In genomic region chr5:40962207-40962955, GRCh38 we compare ENCODE assay signal across 1 cellular context.
TF ChIP-seq lines count a peak whose summit lies in the region.

No MANE protein-coding gene starts in this region.

TF ChIP-seq in HCT116, 20 proteins besides CTCF, POLR2A, EP300 and RAD21 (continued from another document):
- no peak for TF ChIP-seq FOSL1 (IDR thresholded peaks at IDR 0.05; ENCODE audit: low read depth)
- no peak for TF ChIP-seq EZH2 (IDR thresholded peaks at IDR 0.05)
- no peak for TF ChIP-seq ZNF274 (IDR thresholded peaks at IDR 0.05; ENCODE audit: low read depth, low read length)
- TF ChIP-seq CEBPB (IDR thresholded peaks at IDR 0.05; ENCODE audit: low read depth): no peak
- TF ChIP-seq CBX3 (IDR thresholded peaks at IDR 0.05; ENCODE audit: low read depth): no peak
- TF ChIP-seq, protein P1, sequence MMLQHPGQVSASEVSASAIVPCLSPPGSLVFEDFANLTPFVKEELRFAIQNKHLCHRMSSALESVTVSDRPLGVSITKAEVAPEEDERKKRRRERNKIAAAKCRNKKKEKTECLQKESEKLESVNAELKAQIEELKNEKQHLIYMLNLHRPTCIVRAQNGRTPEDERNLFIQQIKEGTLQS (IDR thresholded peaks at IDR 0.05): no peak
- TF ChIP-seq SIN3A (IDR thresholded peaks at IDR 0.05; ENCODE audit: low read depth): no peak
- no peak for TF ChIP-seq ZBTB33 (IDR thresholded peaks at IDR 0.05; ENCODE audit: extremely low read depth, insufficient replicate concordance, low read length)
- TF ChIP-seq YY1 (IDR thresholded peaks at IDR 0.05; ENCODE audit: extremely low read depth, insufficient replicate concordance, low read depth, low read length): no peak
- no peak for TF ChIP-seq SP1 (IDR thresholded peaks at IDR 0.05; ENCODE audit: low read depth)
- TF ChIP-seq TCF7L2 (IDR thresholded peaks at IDR 0.05; ENCODE audit: borderline replicate concordance, extremely low read depth, insufficient read depth, insufficient read length): no peak
- no peak for TF ChIP-seq POLR2AphosphoS5 (IDR thresholded peaks at IDR 0.05; ENCODE audit: low read depth, low read length)
- TF ChIP-seq EGR1 (IDR thresholded peaks at IDR 0.05; ENCODE audit: low read depth): no peak
- TF ChIP-seq JUND (IDR thresholded peaks at IDR 0.05): no peak
- TF ChIP-seq EZH2phosphoT487 (IDR thresholded peaks at IDR 0.05; ENCODE audit: borderline replicate concordance): no peak
- TF ChIP-seq REST (IDR thresholded peaks at IDR 0.05; ENCODE audit: low read depth): no peak
- TF ChIP-seq ZFX (IDR thresholded peaks at IDR 0.05): no peak
- no peak for TF ChIP-seq ELF1 (IDR thresholded peaks at IDR 0.05; ENCODE audit: borderline replicate concordance, low read depth)
